Comparison of ENCODE assay signal across 1 cellular context in the genomic region with DNA sequence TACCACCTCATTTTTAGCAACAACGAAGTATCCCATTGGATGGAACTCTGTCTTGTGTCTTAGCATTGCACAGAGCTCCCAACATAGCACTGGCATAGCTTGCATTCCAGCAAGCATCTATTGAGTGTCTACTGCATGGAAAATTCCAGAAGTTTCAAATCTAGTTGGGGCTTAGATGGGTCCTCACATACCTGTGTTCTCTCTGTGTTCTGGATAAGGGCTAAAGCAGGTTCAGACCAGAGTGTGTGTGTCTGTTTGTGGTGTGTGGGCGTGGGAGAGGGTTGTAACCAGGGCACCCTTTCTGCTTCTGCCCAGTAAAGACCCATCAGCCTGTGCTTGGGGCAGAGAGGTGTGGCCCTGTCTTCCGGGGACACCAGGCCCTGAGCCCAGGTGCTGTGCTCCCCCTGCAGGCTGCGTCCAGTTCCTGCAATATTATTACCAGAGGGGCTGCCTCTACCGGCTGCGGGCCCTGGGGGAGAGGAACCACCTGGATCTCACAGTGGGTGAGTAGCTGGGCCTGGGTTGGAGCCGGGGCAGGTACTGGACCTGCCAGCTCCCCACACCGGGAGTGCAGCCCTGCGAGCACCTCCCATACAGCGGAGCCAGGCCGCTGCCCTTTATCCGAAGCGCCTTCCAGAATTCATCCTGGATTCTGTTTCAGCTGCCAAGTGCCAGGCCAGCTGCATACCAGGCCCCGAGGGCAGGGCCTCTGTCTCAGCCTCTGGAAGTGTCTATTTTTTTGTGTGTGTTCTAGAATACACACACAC.
TF ChIP-seq lines count a peak whose summit lies in the region.

No MANE protein-coding gene starts in this region.

TF ChIP-seq in HepG2, 621 proteins besides CTCF, POLR2A, EP300 and RAD21 (continued from another document and continues in another):
- TF ChIP-seq ZNF430 (CRISPR knock-in tag; IDR thresholded peaks at IDR 0.05) = peak; percentile 51; the same call in 1 of the 2 replicates
- 0 out of 2 replicates have a peak, but pooled peaks have one; percentile 35 for TF ChIP-seq UBTF (CRISPR knock-in tag; IDR thresholded peaks at IDR 0.05)
- no peak for TF ChIP-seq TEF (CRISPR knock-in tag; IDR thresholded peaks at IDR 0.05)
- 0 out of 2 replicates have a peak, but pooled peaks have one; percentile 22 for TF ChIP-seq ZNF121 (CRISPR knock-in tag; IDR thresholded peaks at IDR 0.05)
- no peak for TF ChIP-seq MXD4 (CRISPR knock-in tag; IDR thresholded peaks at IDR 0.05)
- TF ChIP-seq SPEN (CRISPR knock-in tag; IDR thresholded peaks at IDR 0.05; ENCODE audit: low read depth) = no peak
- TF ChIP-seq, protein P1, sequence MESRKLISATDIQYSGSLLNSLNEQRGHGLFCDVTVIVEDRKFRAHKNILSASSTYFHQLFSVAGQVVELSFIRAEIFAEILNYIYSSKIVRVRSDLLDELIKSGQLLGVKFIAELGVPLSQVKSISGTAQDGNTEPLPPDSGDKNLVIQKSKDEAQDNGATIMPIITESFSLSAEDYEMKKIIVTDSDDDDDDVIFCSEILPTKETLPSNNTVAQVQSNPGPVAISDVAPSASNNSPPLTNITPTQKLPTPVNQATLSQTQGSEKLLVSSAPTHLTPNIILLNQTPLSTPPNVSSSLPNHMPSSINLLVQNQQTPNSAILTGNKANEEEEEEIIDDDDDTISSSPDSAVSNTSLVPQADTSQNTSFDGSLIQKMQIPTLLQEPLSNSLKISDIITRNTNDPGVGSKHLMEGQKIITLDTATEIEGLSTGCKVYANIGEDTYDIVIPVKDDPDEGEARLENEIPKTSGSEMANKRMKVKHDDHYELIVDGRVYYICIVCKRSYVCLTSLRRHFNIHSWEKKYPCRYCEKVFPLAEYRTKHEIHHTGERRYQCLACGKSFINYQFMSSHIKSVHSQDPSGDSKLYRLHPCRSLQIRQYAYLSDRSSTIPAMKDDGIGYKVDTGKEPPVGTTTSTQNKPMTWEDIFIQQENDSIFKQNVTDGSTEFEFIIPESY (CRISPR knock-in tag; IDR thresholded peaks at IDR 0.05) = peak; percentile 99
- no peak for TF ChIP-seq ZNF230 (CRISPR knock-in tag; IDR thresholded peaks at IDR 0.05)
- TF ChIP-seq ZNF468 (CRISPR knock-in tag; IDR thresholded peaks at IDR 0.05) = 0 out of 2 replicates have a peak, but pooled peaks have one; percentile 40
- 0 out of 2 replicates have a peak, but pooled peaks have one; percentile 13 for TF ChIP-seq BHLHE40 (IDR thresholded peaks at IDR 0.05; ENCODE audit: low read length)
- TF ChIP-seq, protein P2, sequence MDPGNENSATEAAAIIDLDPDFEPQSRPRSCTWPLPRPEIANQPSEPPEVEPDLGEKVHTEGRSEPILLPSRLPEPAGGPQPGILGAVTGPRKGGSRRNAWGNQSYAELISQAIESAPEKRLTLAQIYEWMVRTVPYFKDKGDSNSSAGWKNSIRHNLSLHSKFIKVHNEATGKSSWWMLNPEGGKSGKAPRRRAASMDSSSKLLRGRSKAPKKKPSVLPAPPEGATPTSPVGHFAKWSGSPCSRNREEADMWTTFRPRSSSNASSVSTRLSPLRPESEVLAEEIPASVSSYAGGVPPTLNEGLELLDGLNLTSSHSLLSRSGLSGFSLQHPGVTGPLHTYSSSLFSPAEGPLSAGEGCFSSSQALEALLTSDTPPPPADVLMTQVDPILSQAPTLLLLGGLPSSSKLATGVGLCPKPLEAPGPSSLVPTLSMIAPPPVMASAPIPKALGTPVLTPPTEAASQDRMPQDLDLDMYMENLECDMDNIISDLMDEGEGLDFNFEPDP (CRISPR knock-in tag; conservative IDR thresholded peaks at IDR 0.05) = no peak
- peak; percentile 67; the same call in 1 of the 2 replicates for TF ChIP-seq ZBTB7B (CRISPR knock-in tag; IDR thresholded peaks at IDR 0.05)
- TF ChIP-seq, protein P3, sequence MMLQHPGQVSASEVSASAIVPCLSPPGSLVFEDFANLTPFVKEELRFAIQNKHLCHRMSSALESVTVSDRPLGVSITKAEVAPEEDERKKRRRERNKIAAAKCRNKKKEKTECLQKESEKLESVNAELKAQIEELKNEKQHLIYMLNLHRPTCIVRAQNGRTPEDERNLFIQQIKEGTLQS (CRISPR knock-in tag; IDR thresholded peaks at IDR 0.05) = no peak
- TF ChIP-seq ZNF850 (CRISPR knock-in tag; conservative IDR thresholded peaks at IDR 0.05) = no peak
- peak; percentile 38; the same call in 1 of the 2 replicates for TF ChIP-seq REPIN1 (CRISPR knock-in tag; IDR thresholded peaks at IDR 0.05; ENCODE audit: borderline replicate concordance, low read depth)
- TF ChIP-seq MIXL1 (CRISPR knock-in tag; IDR thresholded peaks at IDR 0.05) = peak; percentile 62
- TF ChIP-seq PPARG (CRISPR knock-in tag; conservative IDR thresholded peaks at IDR 0.05) = peak; percentile 45; the same call in 1 of the 2 replicates
- peak; percentile 75 for TF ChIP-seq XRCC5 (optimal IDR thresholded peaks at IDR 0.05; ENCODE audit: low read length)
- 0 out of 2 replicates have a peak, but pooled peaks have one; percentile 5 for TF ChIP-seq CEBPG (CRISPR knock-in tag; IDR thresholded peaks at IDR 0.05)
- 0 out of 2 replicates have a peak, but pooled peaks have one; percentile 25 for TF ChIP-seq NRL (CRISPR knock-in tag; IDR thresholded peaks at IDR 0.05; ENCODE audit: borderline replicate concordance)
- TF ChIP-seq ZNF550 (CRISPR knock-in tag; IDR thresholded peaks at IDR 0.05; ENCODE audit: borderline replicate concordance) = no peak
- peak; percentile 64; the same call in 1 of the 2 replicates for TF ChIP-seq THRA (CRISPR knock-in tag; IDR thresholded peaks at IDR 0.05; ENCODE audit: borderline replicate concordance)
- TF ChIP-seq MED1 (CRISPR knock-in tag; IDR thresholded peaks at IDR 0.05) = peak; percentile 18; the same call in 1 of the 2 replicates
- no peak for TF ChIP-seq ZNF746 (CRISPR knock-in tag; IDR thresholded peaks at IDR 0.05)
- peak; percentile 66; the same call in 1 of the 2 replicates for TF ChIP-seq KDM2A (CRISPR knock-in tag; IDR thresholded peaks at IDR 0.05; ENCODE audit: borderline replicate concordance, low read depth)
- no peak for TF ChIP-seq FOXP1 (IDR thresholded peaks at IDR 0.05)
- TF ChIP-seq FOXP1 (CRISPR knock-in tag; IDR thresholded peaks at IDR 0.05) = no peak
- peak; percentile 69 for TF ChIP-seq ERF (CRISPR knock-in tag; IDR thresholded peaks at IDR 0.05)
- peak; percentile 98 for TF ChIP-seq STAG1 (CRISPR knock-in tag; IDR thresholded peaks at IDR 0.05)
- TF ChIP-seq, protein P4, sequence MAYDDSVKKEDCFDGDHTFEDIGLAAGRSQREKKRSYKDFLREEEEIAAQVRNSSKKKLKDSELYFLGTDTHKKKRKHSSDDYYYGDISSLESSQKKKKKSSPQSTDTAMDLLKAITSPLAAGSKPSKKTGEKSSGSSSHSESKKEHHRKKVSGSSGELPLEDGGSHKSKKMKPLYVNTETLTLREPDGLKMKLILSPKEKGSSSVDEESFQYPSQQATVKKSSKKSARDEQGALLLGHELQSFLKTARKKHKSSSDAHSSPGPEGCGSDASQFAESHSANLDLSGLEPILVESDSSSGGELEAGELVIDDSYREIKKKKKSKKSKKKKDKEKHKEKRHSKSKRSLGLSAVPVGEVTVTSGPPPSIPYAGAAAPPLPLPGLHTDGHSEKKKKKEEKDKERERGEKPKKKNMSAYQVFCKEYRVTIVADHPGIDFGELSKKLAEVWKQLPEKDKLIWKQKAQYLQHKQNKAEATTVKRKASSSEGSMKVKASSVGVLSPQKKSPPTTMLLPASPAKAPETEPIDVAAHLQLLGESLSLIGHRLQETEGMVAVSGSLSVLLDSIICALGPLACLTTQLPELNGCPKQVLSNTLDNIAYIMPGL (CRISPR knock-in tag; IDR thresholded peaks at IDR 0.05; ENCODE audit: borderline replicate concordance in 1 of 2, low read depth in 1 of 2) = peak in 1 of 2 experiments; percentile 81; a peak in 2 of 4 replicates
- TF ChIP-seq ZSCAN30 (CRISPR knock-in tag; IDR thresholded peaks at IDR 0.05) = no peak
- TF ChIP-seq GPBP1L1 (CRISPR knock-in tag; IDR thresholded peaks at IDR 0.05) = no peak
- TF ChIP-seq SMAD3 (CRISPR knock-in tag; IDR thresholded peaks at IDR 0.05) = 0 out of 2 replicates have a peak, but pooled peaks have one; percentile 64
- TF ChIP-seq ZSCAN21 (CRISPR knock-in tag; IDR thresholded peaks at IDR 0.05; ENCODE audit: borderline replicate concordance) = no peak
- no peak for TF ChIP-seq ZNF883 (CRISPR knock-in tag; IDR thresholded peaks at IDR 0.05; ENCODE audit: not compliant biosample characterization)
- no peak for TF ChIP-seq MAZ (IDR thresholded peaks at IDR 0.05; ENCODE audit: borderline replicate concordance, low read depth, low read length)
- TF ChIP-seq MAZ (CRISPR knock-in tag; IDR thresholded peaks at IDR 0.05; ENCODE audit: low read depth) = peak; percentile 16; the same call in 1 of the 2 replicates
- TF ChIP-seq SIN3A (IDR thresholded peaks at IDR 0.05; ENCODE audit: borderline replicate concordance, low read depth, low read length) = no peak
- TF ChIP-seq, protein P5, sequence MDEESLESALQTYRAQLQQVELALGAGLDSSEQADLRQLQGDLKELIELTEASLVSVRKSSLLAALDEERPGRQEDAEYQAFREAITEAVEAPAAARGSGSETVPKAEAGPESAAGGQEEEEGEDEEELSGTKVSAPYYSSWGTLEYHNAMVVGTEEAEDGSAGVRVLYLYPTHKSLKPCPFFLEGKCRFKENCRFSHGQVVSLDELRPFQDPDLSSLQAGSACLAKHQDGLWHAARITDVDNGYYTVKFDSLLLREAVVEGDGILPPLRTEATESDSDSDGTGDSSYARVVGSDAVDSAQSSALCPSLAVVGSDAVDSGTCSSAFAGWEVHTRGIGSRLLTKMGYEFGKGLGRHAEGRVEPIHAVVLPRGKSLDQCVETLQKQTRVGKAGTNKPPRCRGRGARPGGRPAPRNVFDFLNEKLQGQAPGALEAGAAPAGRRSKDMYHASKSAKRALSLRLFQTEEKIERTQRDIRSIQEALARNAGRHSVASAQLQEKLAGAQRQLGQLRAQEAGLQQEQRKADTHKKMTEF (CRISPR knock-in tag; IDR thresholded peaks at IDR 0.05) = peak; percentile 44; the same call in 1 of the 2 replicates
- no peak for TF ChIP-seq HDAC1 (CRISPR knock-in tag; IDR thresholded peaks at IDR 0.05)
- no peak for TF ChIP-seq ZNF678 (CRISPR knock-in tag; IDR thresholded peaks at IDR 0.05)
- no peak for TF ChIP-seq ZNF768 (CRISPR knock-in tag; IDR thresholded peaks at IDR 0.05)
- TF ChIP-seq TBX2 (CRISPR knock-in tag; IDR thresholded peaks at IDR 0.05; ENCODE audit: borderline replicate concordance) = no peak; the same call in 1 of the 2 replicates
- peak; percentile 53 for TF ChIP-seq RBM39 (IDR thresholded peaks at IDR 0.05; ENCODE audit: low read depth, low read length, poor library complexity, severe bottlenecking)
- no peak for TF ChIP-seq ARHGAP35 (CRISPR knock-in tag; IDR thresholded peaks at IDR 0.05; ENCODE audit: borderline replicate concordance)
- TF ChIP-seq AHR (CRISPR knock-in tag; IDR thresholded peaks at IDR 0.05) = 0 out of 2 replicates have a peak, but pooled peaks have one; percentile 45
- 0 out of 2 replicates have a peak, but pooled peaks have one; percentile 40 for TF ChIP-seq POGK (CRISPR knock-in tag; conservative IDR thresholded peaks at IDR 0.05)
- TF ChIP-seq CHCHD3 (CRISPR knock-in tag; IDR thresholded peaks at IDR 0.05) = no peak
- TF ChIP-seq ZNF776 (CRISPR knock-in tag; IDR thresholded peaks at IDR 0.05) = no peak
- no peak for TF ChIP-seq ZFY (CRISPR knock-in tag; IDR thresholded peaks at IDR 0.05)
